ENCODE assay signal across 9 cellular contexts in genomic region chr12:111445311-111446043, GRCh38. TPM values are rescaled to one million over a fixed set of nuclear protein-coding genes. Genes with fewer than 3 reads are reported as not detected.
DNase-seq lines count a peak whose midpoint lies in the region; ATAC-seq, FAIRE-seq and TF ChIP-seq lines count a peak whose summit lies in the region.
"Had no signal": no experiment of that assay in that cellular context is flagged by ENCODE, and none has a peak within 500 bp of the region (broad histone marks: within the 10 kb centered on the region; RNA-seq: fewer than 3 reads in every experiment).

No MANE protein-coding gene starts in this region.

- peaks cover 64 to 65% of the 10 kb centered on the region in 2 donors for H3K4me1 Mint-ChIP-seq in effector memory CD8-positive, alpha-beta T cell (ENCODE audit: low read depth in 2 of 2)

- peak overlapping the region; percentile 75 to 84 for H3K4me3 Mint-ChIP-seq in effector memory CD8-positive, alpha-beta T cell

- no peak overlapping the region for H3K9ac ChIP-seq in HUES48 (ENCODE audit: low read depth, low read length)

- ATAC-seq in GM18861 (IDR thresholded peaks at IDR 0.05; ENCODE audit: unreplicated experiment) (peak; percentile 1), pancreas (peak in 3 of 4 donors; percentile 1 to 4 (median 3))
- no peak for ATAC-seq in effector memory CD8-positive, alpha-beta T cell (replicated peaks)

- H3K9me3 Mint-ChIP-seq in effector memory CD8-positive, alpha-beta T cell = no peaks in the 10 kb centered on the region
- H3K9me3 Mint-ChIP-seq: activated T-helper 2 cell treated with anti-CD3 and anti-CD28 coated beads, Interferon-gamma antibody, Interleukin-2, Interleukin-4, amounts not matched to agents 10 μg/mL and 5 μg/mL and 100 μg/mL, durations not matched to agents 14 hours and 24 hours and 36 hours had no signal

- H3K27me3 Mint-ChIP-seq in effector memory CD8-positive, alpha-beta T cell = no peaks in the 10 kb centered on the region

- WGBS in pancreas, 2 donors = 74 to 75% methylated on average over 7 of the region's 7 CpGs

- H3K4me1 ChIP-seq in HUES48 (ENCODE audit: control insufficient read depth, insufficient read depth, low read length) = peaks cover 9% of the 10 kb centered on the region; the same call in 1 of the 2 replicates
- H3K4me1 ChIP-seq in pancreas = peaks cover 29 to 46% (median 43%) of the 10 kb centered on the region in 3 donors

- peak overlapping the region; percentile 95 to 96 for H3K27ac Mint-ChIP-seq in effector memory CD8-positive, alpha-beta T cell

- H3K36me3 Mint-ChIP-seq in effector memory CD8-positive, alpha-beta T cell (ENCODE audit: insufficient read depth) = peaks cover 67% of the 10 kb centered on the region

- DNase-seq in effector memory CD8-positive, alpha-beta T cell = peak in 1 of 3 experiments; percentile 2
- DNase-seq in pancreas (peak in 1 of 6 donors; percentile 26), NCI-H69 (lab: John Stamatoyannopoulos, UW) (no peak), NCI-H524 (lab: John Stamatoyannopoulos, UW) (no peak), NCI-H2107 treated with DMSO at 0.1 percent for 48 hours (lab: John Stamatoyannopoulos, UW; ENCODE audit: unreplicated experiment) (no peak), NOMO-1 treated with dmso at 0.1 percent for 144 hours (lab: John Stamatoyannopoulos, UW; ENCODE audit: unreplicated experiment) (no peak)

- no peak for TF ChIP-seq CTCF in pancreas (IDR thresholded peaks at IDR 0.05)

- H3K27ac ChIP-seq in HUES48 (ENCODE audit: low read depth, low read length) (peak overlapping the region; percentile 16), pancreas (peak overlapping the region; percentile 66 to 75 (median 72))

- intact Hi-C loops in pancreas (cut with DNase I) = no loop called here

- H3K36me3 ChIP-seq in HUES48 (ENCODE audit: control insufficient read depth, insufficient read depth, low read length) = peaks cover 54% of the 10 kb centered on the region
- peaks cover 0 to 1% (median 0%) of the 10 kb centered on the region in 3 donors for H3K36me3 ChIP-seq in pancreas

- H3K27me3 ChIP-seq in HUES48 (ENCODE audit: control insufficient read depth, insufficient read depth, low read length) (no peaks in the 10 kb centered on the region), pancreas (no peaks in the 10 kb centered on the region)

- H3K4me3 ChIP-seq in HUES48 (ENCODE audit: low read depth, low read length) (no peak overlapping the region), pancreas (no peak overlapping the region)

- no peaks in the 10 kb centered on the region for H3K9me3 ChIP-seq in HUES48 (ENCODE audit: control insufficient read depth, insufficient read depth, low read length)
- H3K9me3 ChIP-seq in pancreas = no peaks in the 10 kb centered on the region

- no peak for FAIRE-seq in pancreas (lab: Jason Lieb, UNC)

RNA-seq across cellular contexts. Expression of gene SH2B3, which starts 39.8 kb away (rescaled TPM):
- total RNA-seq in pancreas = 10 to 100 TPM in 3 of 6 donors, 1 to 10 TPM in 3; 5.4 to 15.0 (median 9.3) TPM
- polyA plus RNA-seq in pancreas = 1 to 10 TPM; 2.8 to 4.1 TPM
